22 cellular contexts compared by ENCODE assay signal in genomic region chr17:67107811-67108210, GRCh38.
"Had no signal": no experiment of that assay in that cellular context is flagged by ENCODE, and none has a peak within 500 bp of the region (broad histone marks: within the 10 kb centered on the region; RNA-seq: fewer than 3 reads in every experiment).

No MANE protein-coding gene starts in this region.

- H3K9me3 ChIP-seq: ascending aorta, esophagus squamous epithelium, heart left ventricle, mucosa of descending colon, neutrophil, suprapubic skin, transverse colon, vagina had no signal

- DNase-seq: activated CD4-positive, alpha-beta T cell treated with anti-CD3 and anti-CD28 coated beads, Interleukin-2, amount 50 U/mL, for 4 hours; activated effector memory CD4-positive, alpha-beta T cell treated with anti-CD3 and anti-CD28 coated beads, Interleukin-2, amount 50 U/mL, for 16 hours; activated naive CD4-positive, alpha-beta T cell treated with anti-CD3 and anti-CD28 coated beads, Interleukin-2, amount 50 U/mL, for 16 hours; activated T-cell treated with anti-CD3 and anti-CD28 coated beads, Interleukin-2, amount 50 U/mL, for 72 hours; effector memory CD8-positive, alpha-beta T cell; esophagus squamous epithelium; heart left ventricle; kidney glomerular epithelial cell; left ventricle myocardium superior; mucosa of descending colon; naive thymus-derived CD8-positive, alpha-beta T cell; stimulated activated CD4-positive, alpha-beta T cell treated with anti-CD3 and anti-CD28 coated beads, Interleukin-12 subunit alpha, Interleukin-12 subunit beta, amount 100 ng/mL, for 4 hours; stimulated activated CD4-positive, alpha-beta T cell treated with anti-CD3 and anti-CD28 coated beads, Interleukin-2, amount 100 ng/mL, for 24 hours; stimulated activated naive CD8-positive, alpha-beta T cell treated with anti-CD3 and anti-CD28 coated beads, Interleukin-15, amount 100 ng/mL, for 72 hours; transverse colon; WERI-Rb-1 had no signal

- H3K4me1 ChIP-seq: ascending aorta, esophagus squamous epithelium, parathyroid adenoma, suprapubic skin had no signal

- FAIRE-seq: frontal cortex had no signal

- H3K9ac ChIP-seq: parathyroid adenoma had no signal

- H3K4me3 ChIP-seq: ascending aorta, esophagus squamous epithelium, heart left ventricle, mucosa of descending colon, suprapubic skin, transverse colon, vagina had no signal

- H3K27me3 ChIP-seq: ascending aorta, esophagus squamous epithelium, heart left ventricle, neutrophil, suprapubic skin, transverse colon, vagina had no signal

- ATAC-seq: activated T-cell treated with anti-CD3 and anti-CD28 coated beads, Interleukin-2, amount 50 U/mL, for 72 hours; effector memory CD8-positive, alpha-beta T cell; heart left ventricle; left ventricle myocardium superior; mucosa of descending colon; naive thymus-derived CD8-positive, alpha-beta T cell; stimulated activated naive CD8-positive, alpha-beta T cell treated with anti-CD3 and anti-CD28 coated beads, Interleukin-15, amount 100 ng/mL, for 72 hours had no signal

- H2AFZ ChIP-seq: parathyroid adenoma had no signal

- H3K27ac ChIP-seq: ascending aorta, esophagus squamous epithelium, heart left ventricle, neutrophil, parathyroid adenoma, suprapubic skin, transverse colon, vagina, WERI-Rb-1 had no signal
